ENCODE assay signal across 26 cellular contexts in the genomic region with DNA sequence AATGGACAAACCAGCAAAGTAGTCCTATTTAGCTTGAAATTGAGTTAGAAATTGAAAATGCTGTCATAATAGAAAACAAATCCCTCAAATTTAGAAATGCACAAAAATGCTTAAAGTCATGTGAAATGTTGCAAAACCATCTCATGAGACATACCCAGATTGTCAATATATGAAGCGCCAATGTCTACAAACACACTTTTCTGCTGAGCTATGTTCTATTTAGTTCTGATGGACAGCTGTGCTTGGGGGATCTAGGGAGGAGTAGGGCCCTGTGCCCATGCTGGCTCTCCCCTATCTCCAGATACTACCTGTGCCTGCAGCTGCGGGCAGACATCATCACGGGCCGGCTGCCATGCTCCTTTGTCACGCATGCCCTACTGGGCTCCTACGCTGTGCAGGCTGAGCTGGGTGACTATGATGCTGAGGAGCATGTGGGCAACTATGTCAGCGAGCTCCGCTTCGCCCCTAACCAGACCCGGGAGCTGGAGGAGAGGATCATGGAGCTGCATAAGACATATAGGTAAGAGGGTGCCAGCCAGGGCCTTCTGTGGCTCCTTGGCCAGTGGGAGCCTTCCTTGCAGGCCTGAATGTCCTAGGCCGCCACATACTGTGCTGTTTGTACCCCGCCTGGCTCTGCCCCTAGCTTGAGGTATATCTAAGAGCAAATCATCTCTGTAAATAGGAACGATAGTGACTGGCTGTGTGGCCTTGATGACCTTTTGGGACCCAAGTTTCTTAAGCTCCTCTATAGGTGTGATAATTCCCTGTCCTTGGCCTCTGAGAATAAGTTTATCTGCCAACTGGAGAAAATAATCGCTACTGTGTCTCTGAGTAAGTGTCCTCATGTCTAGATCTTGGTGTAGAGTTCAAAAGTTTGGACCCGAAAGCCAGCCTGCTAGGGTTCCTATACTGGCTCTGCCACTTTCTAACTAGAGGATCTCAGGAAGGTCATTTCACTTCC.
"Had no signal": no experiment of that assay in that cellular context is flagged by ENCODE, and none has a peak within 500 bp of the region (broad histone marks: within the 10 kb centered on the region; RNA-seq: fewer than 3 reads in every experiment).

No MANE protein-coding gene starts in this region.

- H3K27me3 ChIP-seq: neutrophil, pancreas, sigmoid colon, spleen, tibial nerve, uterus had no signal

- H3K4me1 ChIP-seq: lower lobe of right lung, prostate gland, sigmoid colon, tibial nerve, uterus had no signal

- ATAC-seq: left colon; left ventricle myocardium superior; naive thymus-derived CD8-positive, alpha-beta T cell; pancreas; right cardiac atrium; stimulated activated memory B cell treated with anti-CD40 and anti-IgM and Interleukin-4, amounts not matched to agents 10 μg/mL and 1 μg/mL and 100 μg/mL, for 72 hours; stimulated activated naive CD8-positive, alpha-beta T cell treated with anti-CD3 and anti-CD28 coated beads, Interleukin-15, amount 100 ng/mL, for 72 hours had no signal

- DNase-seq: hippocampal formation; left colon; left ventricle myocardium superior; lower lobe of right lung; mammary epithelial cell; mesenchymal stem cell; naive thymus-derived CD8-positive, alpha-beta T cell; occipital lobe; pancreas; retina; sigmoid colon; small intestine; spleen; stimulated activated CD4-positive, alpha-beta T cell treated with anti-CD3 and anti-CD28 coated beads, Interleukin-4, amount 100 ng/mL, for 24 hours; stimulated activated naive CD4-positive, alpha-beta T cell treated with Interleukin-2 at 50 U/mL for 16 hours; stimulated activated naive CD8-positive, alpha-beta T cell treated with anti-CD3 and anti-CD28 coated beads, Interleukin-15, amount 100 ng/mL, for 72 hours; substantia nigra; uterus had no signal

- H3K4me3 ChIP-seq: lower lobe of right lung, pancreas, prostate gland, sigmoid colon, spleen, tibial nerve, uterus had no signal

- H3K4me1 Mint-ChIP-seq: nephron; stimulated activated memory B cell treated with anti-CD40 and anti-IgM and Interleukin-4, amounts not matched to agents 10 μg/mL and 1 μg/mL and 100 μg/mL, for 72 hours; stimulated activated naive CD8-positive, alpha-beta T cell treated with anti-CD3 and anti-CD28 coated beads, Interleukin-15, amount 100 ng/mL, for 72 hours had no signal

- H3K9me3 Mint-ChIP-seq: naive thymus-derived CD8-positive, alpha-beta T cell; nephron; neural crest cell; stimulated activated memory B cell treated with anti-CD40 and anti-IgM and Interleukin-4, amounts not matched to agents 10 μg/mL and 1 μg/mL and 100 μg/mL, for 72 hours; stimulated activated naive CD8-positive, alpha-beta T cell treated with anti-CD3 and anti-CD28 coated beads, Interleukin-15, amount 100 ng/mL, for 72 hours; type B pancreatic cell had no signal

- H3K36me3 Mint-ChIP-seq: naive thymus-derived CD8-positive, alpha-beta T cell; stimulated activated memory B cell treated with anti-CD40 and anti-IgM and Interleukin-4, amounts not matched to agents 10 μg/mL and 1 μg/mL and 100 μg/mL, for 72 hours had no signal

- H3K9me3 ChIP-seq: lower lobe of right lung, neutrophil, pancreas, prostate gland, sigmoid colon, spleen, tibial nerve, uterus had no signal

- H3K36me3 ChIP-seq: neutrophil, uterus had no signal

- H3K4me3 Mint-ChIP-seq: naive thymus-derived CD8-positive, alpha-beta T cell; nephron; neural crest cell; stimulated activated memory B cell treated with anti-CD40 and anti-IgM and Interleukin-4, amounts not matched to agents 10 μg/mL and 1 μg/mL and 100 μg/mL, for 72 hours; stimulated activated naive CD8-positive, alpha-beta T cell treated with anti-CD3 and anti-CD28 coated beads, Interleukin-15, amount 100 ng/mL, for 72 hours; type B pancreatic cell had no signal

- H3K27ac ChIP-seq: lower lobe of right lung, neutrophil, pancreas, prostate gland, sigmoid colon, spleen, tibial nerve, uterus had no signal

- H3K27ac Mint-ChIP-seq: naive thymus-derived CD8-positive, alpha-beta T cell; nephron; stimulated activated memory B cell treated with anti-CD40 and anti-IgM and Interleukin-4, amounts not matched to agents 10 μg/mL and 1 μg/mL and 100 μg/mL, for 72 hours; stimulated activated naive CD8-positive, alpha-beta T cell treated with anti-CD3 and anti-CD28 coated beads, Interleukin-15, amount 100 ng/mL, for 72 hours; type B pancreatic cell had no signal
